In the genomic region with DNA sequence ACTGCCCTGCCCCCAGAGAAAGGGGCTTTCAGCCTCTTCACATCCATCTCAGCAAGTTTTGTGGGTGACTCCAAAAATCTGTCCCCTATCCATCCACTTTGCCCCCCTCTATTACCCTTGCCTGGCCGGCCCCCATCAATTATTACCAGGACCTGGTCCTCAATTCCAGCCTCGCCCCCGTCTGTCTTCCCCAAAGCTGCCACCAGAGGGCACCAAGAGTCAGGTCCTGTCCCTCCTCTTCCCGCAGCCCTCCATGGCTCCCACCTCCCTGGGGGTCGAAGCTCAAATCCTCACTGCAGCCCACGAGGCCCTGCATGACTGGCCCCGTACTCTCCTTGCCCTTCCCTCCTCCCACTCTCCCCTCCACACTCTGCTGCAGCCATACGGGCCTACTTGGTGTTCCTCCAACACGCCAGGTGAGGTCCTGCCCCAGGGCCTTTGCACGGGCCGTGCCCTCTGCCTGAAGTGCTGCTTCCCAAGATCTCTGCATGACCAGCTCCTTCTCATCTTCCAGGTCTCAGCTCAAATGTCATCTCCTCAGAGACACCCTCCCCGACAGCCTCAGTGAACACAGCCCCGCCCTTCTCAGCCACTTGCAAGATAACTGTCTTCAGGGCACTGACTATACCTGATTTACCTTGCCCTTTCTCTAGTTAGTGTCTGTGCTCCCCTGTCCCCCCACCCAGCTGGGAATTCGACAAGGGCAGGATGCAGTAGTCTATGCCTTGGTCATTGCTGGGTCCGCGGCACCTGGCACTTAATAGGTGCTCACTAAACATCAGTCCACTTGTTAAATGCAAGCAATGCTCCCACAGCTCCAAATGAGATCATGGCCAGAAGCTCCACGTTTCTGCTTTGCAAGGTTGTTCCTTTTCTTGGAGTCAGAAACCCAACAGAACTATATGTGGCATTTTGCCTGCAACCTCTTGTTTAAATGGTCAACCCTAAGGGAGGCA, we compare ENCODE assay signal across 8 cellular contexts. TPM values are rescaled to one million over a fixed set of nuclear protein-coding genes. Genes with fewer than 3 reads are reported as not detected.
A peak's percentile ranks its signal among the peaks of the same experiment; 100 is the strongest.
DNase-seq lines count a peak whose midpoint lies in the region; ATAC-seq and TF ChIP-seq lines count a peak whose summit lies in the region.

No MANE protein-coding gene starts in this region.

- no peak overlapping the region for H3K27ac Mint-ChIP-seq in CD8-positive, alpha-beta T cell
- no peak overlapping the region for H3K27ac Mint-ChIP-seq in activated CD4-positive, alpha-beta T cell treated with anti-CD3 and anti-CD28 coated beads, Interleukin-2, amount 10 ng/mL, durations not matched to agents 24 days and 14 days

- peak overlapping the region; percentile 42 for H3K56ac ChIP-seq in mesendoderm (ENCODE audit: low read length)

- H3K36me3 ChIP-seq in CD8-positive, alpha-beta T cell (ENCODE audit: insufficient read depth, low read length), result no peaks in the 10 kb centered on the region
- H3K36me3 ChIP-seq in mesendoderm (ENCODE audit: control insufficient read depth, insufficient read depth, low read length), result no peaks in the 10 kb centered on the region

- no peaks in the 10 kb centered on the region for H3K79me2 ChIP-seq in mesendoderm (ENCODE audit: control insufficient read depth, insufficient read depth, low read length)

- no peak overlapping the region for H3K4me2 ChIP-seq in mesendoderm (ENCODE audit: low read length)

- no peaks in the 10 kb centered on the region for H3K36me3 Mint-ChIP-seq in CD8-positive, alpha-beta T cell
- H3K36me3 Mint-ChIP-seq in activated CD4-positive, alpha-beta T cell treated with anti-CD3 and anti-CD28 coated beads, Interleukin-2, amount 10 ng/mL, durations not matched to agents 24 days and 14 days (ENCODE audit: low read depth), result no peaks in the 10 kb centered on the region

- POLR2A ChIA-PET in CD8-positive, alpha-beta T cell (lab: Charles Lee), result no interaction called here

- H3K9me3 Mint-ChIP-seq in CD8-positive, alpha-beta T cell, result no peaks in the 10 kb centered on the region
- no peaks in the 10 kb centered on the region for H3K9me3 Mint-ChIP-seq in activated CD4-positive, alpha-beta T cell treated with anti-CD3 and anti-CD28 coated beads, Interleukin-2, amount 10 ng/mL, durations not matched to agents 24 days and 14 days

- ATAC-seq in CD8-positive, alpha-beta T cell, result peak; percentile 62
- ATAC-seq in GM21576 (IDR thresholded peaks at IDR 0.05; ENCODE audit: unreplicated experiment), result no peak

- H4K5ac ChIP-seq in mesendoderm (ENCODE audit: low read length), result no peak overlapping the region

- peak; percentile 39 to 80 (median 65) for DNase-seq in CD8-positive, alpha-beta T cell
- DNase-seq in HuH-7 (ENCODE audit: low spot score), result peak; percentile 77
- peak; percentile 90 for DNase-seq in activated CD4-positive, alpha-beta T cell treated with anti-CD3 and anti-CD28 coated beads, Interleukin-2, amount 10 ng/mL, durations not matched to agents 24 days and 14 days
- DNase-seq in dorsolateral prefrontal cortex, result peak in 8 of 10 donors; percentile 44 to 66 (median 60)
- peak; percentile 81 for DNase-seq in mesendoderm
- peak; percentile 37 to 49 for DNase-seq in stimulated activated CD8-positive, alpha-beta memory T cell treated with anti-CD3 and anti-CD28 coated beads, Interleukin-4, amount 100 ng/mL, for 1 hour (ENCODE audit: low read depth in 2 of 2, low spot score in 1 of 2)
- DNase-seq in NCI-H1105 (lab: John Stamatoyannopoulos, UW), result no peak

- H3K4ac ChIP-seq in mesendoderm (ENCODE audit: low read depth, low read length), result no peak overlapping the region

- H4K8ac ChIP-seq in mesendoderm (ENCODE audit: low read depth, low read length), result no peak overlapping the region

- H3K27me3 ChIP-seq in CD8-positive, alpha-beta T cell (ENCODE audit: insufficient read depth, low read length), result peaks cover 19% of the 10 kb centered on the region
- H3K27me3 ChIP-seq in dorsolateral prefrontal cortex (peaks cover 0 to 13% (median 4%) of the 10 kb centered on the region in 45 donors), mesendoderm (ENCODE audit: insufficient read depth, low read length, poor library complexity) (no peaks in the 10 kb centered on the region)

- peaks cover 37% of the 10 kb centered on the region for H3K27me3 Mint-ChIP-seq in CD8-positive, alpha-beta T cell (ENCODE audit: low read depth)
- H3K27me3 Mint-ChIP-seq in activated CD4-positive, alpha-beta T cell treated with anti-CD3 and anti-CD28 coated beads, Interleukin-2, amount 10 ng/mL, durations not matched to agents 24 days and 14 days, result peaks cover 43% of the 10 kb centered on the region

- no peak overlapping the region for H2BK120ac ChIP-seq in mesendoderm (ENCODE audit: low read depth, low read length)

- TF ChIP-seq CTCF in CD8-positive, alpha-beta T cell (IDR thresholded peaks at IDR 0.05), result peak; percentile 19
- peak in 55 of 56 donors; percentile 15 to 73 (median 61) for TF ChIP-seq CTCF in dorsolateral prefrontal cortex (IDR thresholded peaks at IDR 0.05 in 54 of 56, conservative IDR thresholded peaks at IDR 0.05 in 2 of 56; ENCODE audit: low read depth in 1 of 56, partially characterized antibody in 56 of 56)

- no peak overlapping the region for H2AK5ac ChIP-seq in mesendoderm (ENCODE audit: low read length)

- H3K79me1 ChIP-seq in mesendoderm (ENCODE audit: low read length), result no peaks in the 10 kb centered on the region

- CTCF ChIA-PET in CD8-positive, alpha-beta T cell (lab: Charles Lee), result interaction anchor here (0.6 to 5.9 kb wide), 15 partner anchors 9 to 335 kb away, joined by 3 to 64 read pairs (median 4); a partner anchor contains a TSS

- no peak overlapping the region for H3K4me3 ChIP-seq in CD8-positive, alpha-beta T cell (ENCODE audit: low read depth, low read length)
- H3K4me3 ChIP-seq in dorsolateral prefrontal cortex (no peak overlapping the region), mesendoderm (ENCODE audit: low read length) (no peak overlapping the region)

- H3K18ac ChIP-seq in mesendoderm (ENCODE audit: low read length), result peak overlapping the region; percentile 71

- H3K4me1 ChIP-seq in CD8-positive, alpha-beta T cell (ENCODE audit: insufficient read depth, low read length), result no peaks in the 10 kb centered on the region
- H3K4me1 ChIP-seq in mesendoderm (ENCODE audit: control insufficient read depth, low read depth, low read length), result peaks cover 5% of the 10 kb centered on the region

- H3K27ac ChIP-seq in CD8-positive, alpha-beta T cell (ENCODE audit: low read depth, low read length), result no peak overlapping the region
- peak overlapping the region in 1 of 59 donors; percentile 12 for H3K27ac ChIP-seq in dorsolateral prefrontal cortex
- H3K27ac ChIP-seq in mesendoderm (ENCODE audit: low read depth, low read length), result no peak overlapping the region

- intact Hi-C loops in CD8-positive, alpha-beta T cell (cut with DNase I, micrococcal nuclease), result loop anchor here (1.0 to 5.0 kb wide), 3 partner anchors 60 to 226 kb away; a partner anchor contains a TSS
- intact Hi-C loops in activated CD4-positive, alpha-beta T cell treated with anti-CD3 and anti-CD28 coated beads, Interleukin-2, amount 10 ng/mL, durations not matched to agents 24 days and 14 days (cut with micrococcal nuclease), result loop anchor here (1.0 kb wide), 1 partner anchor 60 kb away; no protein-coding TSS in a partner anchor
- intact Hi-C loops in dorsolateral prefrontal cortex (cut with DNase I), result loop anchor here (5.0 kb wide), 1 partner anchor 61 kb away; a partner anchor contains a TSS

- peak overlapping the region; percentile 84 for H2BK5ac ChIP-seq in mesendoderm (ENCODE audit: low read length)

- H3K23ac ChIP-seq in mesendoderm (ENCODE audit: low read length), result no peak overlapping the region

- no peak overlapping the region for H3K9ac ChIP-seq in mesendoderm (ENCODE audit: low read length)

- no peak overlapping the region for H3K4me3 Mint-ChIP-seq in CD8-positive, alpha-beta T cell
- no peak overlapping the region for H3K4me3 Mint-ChIP-seq in activated CD4-positive, alpha-beta T cell treated with anti-CD3 and anti-CD28 coated beads, Interleukin-2, amount 10 ng/mL, durations not matched to agents 24 days and 14 days

- H2BK15ac ChIP-seq in mesendoderm (replicated peaks; ENCODE audit: low read depth), result no peak overlapping the region

- WGBS in mesendoderm (ENCODE audit: extremely low coverage, insufficient coverage, low lambda C conversion rate), result no CpG with 5 or more reads among the region's 17 CpGs

- no peaks in the 10 kb centered on the region for H3K4me1 Mint-ChIP-seq in CD8-positive, alpha-beta T cell (ENCODE audit: low read depth)
- no peaks in the 10 kb centered on the region for H3K4me1 Mint-ChIP-seq in activated CD4-positive, alpha-beta T cell treated with anti-CD3 and anti-CD28 coated beads, Interleukin-2, amount 10 ng/mL, durations not matched to agents 24 days and 14 days

- H3K9me3 ChIP-seq in CD8-positive, alpha-beta T cell (ENCODE audit: low read length), result no peaks in the 10 kb centered on the region

RNA-seq across cellular contexts. Expression of a gene that starts 16.8 kb away (rescaled TPM):
- under 1 TPM in 1 of 2 experiments, not detected in 1; 0.08 TPM for total RNA-seq in CD8-positive, alpha-beta T cell
- total RNA-seq in activated CD4-positive, alpha-beta T cell treated with anti-CD3 and anti-CD28 coated beads, Interleukin-2, amount 10 ng/mL, durations not matched to agents 24 days and 14 days, result 0.40 TPM in 1 of 2 replicates, not detected in the other
- total RNA-seq in dorsolateral prefrontal cortex, result 100 to 1,000 TPM in 56 of 120 experiments, 10 to 100 TPM in 64; 32.4 to 162 (median 98.7) TPM
- 6.6 TPM for polyA plus RNA-seq in mesendoderm (2013, experiment 1 of 2)
- polyA plus RNA-seq in mesendoderm (2013, experiment 2 of 2), result 6.7 TPM

RNA-seq across cellular contexts. Expression of a gene that starts 36.4 kb away (rescaled TPM):
- total RNA-seq in CD8-positive, alpha-beta T cell, result not detected
- total RNA-seq in activated CD4-positive, alpha-beta T cell treated with anti-CD3 and anti-CD28 coated beads, Interleukin-2, amount 10 ng/mL, durations not matched to agents 24 days and 14 days, result 0.24 and 0.40 TPM in 2 replicates
- 1 to 10 TPM in 34 of 120 experiments, under 1 TPM in 72, not detected in 14; 0.13 to 3.5 (median 0.68) TPM for total RNA-seq in dorsolateral prefrontal cortex
- 0.59 TPM for polyA plus RNA-seq in mesendoderm (2013, experiment 1 of 2)
- 0.42 TPM for polyA plus RNA-seq in mesendoderm (2013, experiment 2 of 2)

RNA-seq across cellular contexts. Expression of a gene that starts 41.2 kb away (rescaled TPM):
- under 1 TPM; 0.53 to 0.54 TPM for total RNA-seq in CD8-positive, alpha-beta T cell
- total RNA-seq in activated CD4-positive, alpha-beta T cell treated with anti-CD3 and anti-CD28 coated beads, Interleukin-2, amount 10 ng/mL, durations not matched to agents 24 days and 14 days, result not detected in 2 replicates
- 10 to 100 TPM in 93 of 120 experiments, 1 to 10 TPM in 27; 5.4 to 56.3 (median 15.4) TPM for total RNA-seq in dorsolateral prefrontal cortex
- 0.14 TPM for polyA plus RNA-seq in mesendoderm (2013, experiment 1 of 2)
- polyA plus RNA-seq in mesendoderm (2013, experiment 2 of 2), result 0.24 TPM

RNA-seq across cellular contexts. Expression of a gene that starts 58.0 kb away (rescaled TPM):
- total RNA-seq in CD8-positive, alpha-beta T cell, result under 1 TPM; 0.06 to 0.14 TPM
- not detected in 2 replicates for total RNA-seq in activated CD4-positive, alpha-beta T cell treated with anti-CD3 and anti-CD28 coated beads, Interleukin-2, amount 10 ng/mL, durations not matched to agents 24 days and 14 days
- total RNA-seq in dorsolateral prefrontal cortex, result 10 to 100 TPM in 16 of 120 experiments, 1 to 10 TPM in 104; 1.4 to 28.3 (median 6.3) TPM
- polyA plus RNA-seq in mesendoderm (2013, experiment 1 of 2), result 0.01 TPM
- 0.04 TPM for polyA plus RNA-seq in mesendoderm (2013, experiment 2 of 2)

Comparison
In these comparisons a context has a peak if more than half of its experiments do, and no peak if none do; other contexts are left out.
1. RNA of a gene that starts 16.8 kb away (total RNA-seq): 32.4 to 162 TPM in dorsolateral prefrontal cortex; 0.40 TPM in activated CD4-positive, alpha-beta T cell treated with anti-CD3 and anti-CD28 coated beads, Interleukin-2, amount 10 ng/mL, durations not matched to agents 24 days and 14 days and 0.08 TPM in CD8-positive, alpha-beta T cell; every median in the first group is over 10 times any median in the second.